In the genomic region with DNA sequence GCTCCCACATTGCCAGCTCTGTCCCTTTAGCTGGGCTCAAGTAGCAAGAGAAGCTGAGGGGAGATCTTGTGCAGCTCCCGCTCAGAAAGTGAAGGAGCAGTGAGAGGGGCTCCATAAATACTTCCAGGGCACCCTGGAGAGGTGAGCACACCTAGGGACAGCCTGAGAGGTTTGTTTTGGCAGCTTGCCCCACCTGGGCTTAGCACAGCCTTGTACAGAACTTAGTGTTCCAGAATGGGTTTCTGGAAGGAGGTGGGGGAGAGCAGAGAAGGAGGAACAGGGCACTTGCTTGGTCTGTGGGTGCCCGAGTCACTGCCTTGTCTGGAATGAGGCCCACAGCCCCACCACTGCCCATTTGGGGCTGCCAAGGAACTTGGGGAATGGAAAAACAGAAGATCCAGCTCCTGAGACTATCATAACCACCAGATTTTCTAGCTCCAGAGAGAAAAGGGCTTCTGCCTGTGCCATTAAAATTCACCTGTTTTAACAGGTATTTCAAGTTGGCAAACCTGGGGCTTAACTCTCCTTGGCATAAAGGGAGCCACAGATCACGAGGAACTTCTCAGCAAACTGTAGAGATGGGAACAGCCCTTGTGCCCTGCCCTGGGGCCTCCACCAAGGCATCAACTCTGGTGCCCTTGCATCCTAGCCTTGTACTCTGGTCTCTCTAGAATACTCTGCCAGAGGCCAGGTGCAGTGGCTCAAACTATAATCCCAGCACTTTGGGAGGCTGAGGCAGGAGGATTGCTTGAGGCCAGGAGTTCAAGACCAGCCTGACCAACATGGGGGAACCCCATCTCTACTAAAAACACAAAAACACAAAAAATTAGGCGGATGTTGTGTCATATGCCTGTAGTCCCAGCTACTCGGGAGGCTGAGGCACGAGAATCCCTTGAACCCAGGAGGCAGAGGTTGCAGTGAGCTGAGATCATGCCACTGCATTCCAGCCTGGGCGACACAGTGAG, we compare ENCODE assay signal across 1 cellular context.
TF ChIP-seq lines count a peak whose summit lies in the region.

No MANE protein-coding gene starts in this region.

TF ChIP-seq in H1, 55 proteins besides CTCF, POLR2A, EP300 and RAD21:
- TF ChIP-seq RNF2 (IDR thresholded peaks at IDR 0.05; ENCODE audit: borderline replicate concordance, low read depth, low read length, missing control alignments, poor library complexity, severe bottlenecking) (no peak), ZNF274 (IDR thresholded peaks at IDR 0.05; ENCODE audit: borderline replicate concordance, extremely low read depth, low read length) (no peak), ATF3 (IDR thresholded peaks at IDR 0.05; ENCODE audit: insufficient read depth, low read depth, low read length) (no peak), CBX5 (IDR thresholded peaks at IDR 0.05; ENCODE audit: low read depth, low read length) (no peak)
